ENCODE assay signal across 2 cellular contexts in the genomic region with DNA sequence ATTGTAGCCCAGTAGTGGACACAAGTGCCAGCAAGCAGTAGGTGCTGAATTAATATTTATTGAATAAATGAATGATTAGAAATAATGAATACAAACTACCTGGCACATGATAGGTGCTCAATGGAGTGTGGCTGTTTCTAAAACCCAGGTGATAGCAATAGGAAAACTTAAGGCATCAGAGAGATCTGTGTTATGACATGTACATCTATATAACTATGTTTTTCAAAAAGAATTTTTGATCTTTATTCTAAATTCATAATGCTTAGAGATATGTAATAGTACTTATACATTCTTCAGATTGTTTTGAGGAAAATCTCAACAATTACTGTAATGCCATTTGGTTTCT.
A peak's percentile ranks its signal among the peaks of the same experiment; 100 is the strongest.
TF ChIP-seq lines count a peak whose summit lies in the region.

No MANE protein-coding gene starts in this region.

TF ChIP-seq in HCT116, 20 proteins besides CTCF, POLR2A, EP300 and RAD21:
- TF ChIP-seq EZH2 (IDR thresholded peaks at IDR 0.05) (no peak), CEBPB (IDR thresholded peaks at IDR 0.05; ENCODE audit: low read depth) (no peak), SP1 (IDR thresholded peaks at IDR 0.05; ENCODE audit: low read depth) (no peak), POLR2AphosphoS5 (IDR thresholded peaks at IDR 0.05; ENCODE audit: low read depth, low read length) (0 out of 2 replicates have a peak, but pooled peaks have one; percentile 2)
- TF ChIP-seq, protein P1, sequence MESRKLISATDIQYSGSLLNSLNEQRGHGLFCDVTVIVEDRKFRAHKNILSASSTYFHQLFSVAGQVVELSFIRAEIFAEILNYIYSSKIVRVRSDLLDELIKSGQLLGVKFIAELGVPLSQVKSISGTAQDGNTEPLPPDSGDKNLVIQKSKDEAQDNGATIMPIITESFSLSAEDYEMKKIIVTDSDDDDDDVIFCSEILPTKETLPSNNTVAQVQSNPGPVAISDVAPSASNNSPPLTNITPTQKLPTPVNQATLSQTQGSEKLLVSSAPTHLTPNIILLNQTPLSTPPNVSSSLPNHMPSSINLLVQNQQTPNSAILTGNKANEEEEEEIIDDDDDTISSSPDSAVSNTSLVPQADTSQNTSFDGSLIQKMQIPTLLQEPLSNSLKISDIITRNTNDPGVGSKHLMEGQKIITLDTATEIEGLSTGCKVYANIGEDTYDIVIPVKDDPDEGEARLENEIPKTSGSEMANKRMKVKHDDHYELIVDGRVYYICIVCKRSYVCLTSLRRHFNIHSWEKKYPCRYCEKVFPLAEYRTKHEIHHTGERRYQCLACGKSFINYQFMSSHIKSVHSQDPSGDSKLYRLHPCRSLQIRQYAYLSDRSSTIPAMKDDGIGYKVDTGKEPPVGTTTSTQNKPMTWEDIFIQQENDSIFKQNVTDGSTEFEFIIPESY (IDR thresholded peaks at IDR 0.05; ENCODE audit: extremely low read depth, insufficient replicate concordance, low read length), result no peak

TF ChIP-seq in IMR-90, 13 proteins besides CTCF, POLR2A, EP300 and RAD21:
- no peak for TF ChIP-seq FOS (IDR thresholded peaks at IDR 0.05; ENCODE audit: low read depth, low read length)
- TF ChIP-seq, protein P2, sequence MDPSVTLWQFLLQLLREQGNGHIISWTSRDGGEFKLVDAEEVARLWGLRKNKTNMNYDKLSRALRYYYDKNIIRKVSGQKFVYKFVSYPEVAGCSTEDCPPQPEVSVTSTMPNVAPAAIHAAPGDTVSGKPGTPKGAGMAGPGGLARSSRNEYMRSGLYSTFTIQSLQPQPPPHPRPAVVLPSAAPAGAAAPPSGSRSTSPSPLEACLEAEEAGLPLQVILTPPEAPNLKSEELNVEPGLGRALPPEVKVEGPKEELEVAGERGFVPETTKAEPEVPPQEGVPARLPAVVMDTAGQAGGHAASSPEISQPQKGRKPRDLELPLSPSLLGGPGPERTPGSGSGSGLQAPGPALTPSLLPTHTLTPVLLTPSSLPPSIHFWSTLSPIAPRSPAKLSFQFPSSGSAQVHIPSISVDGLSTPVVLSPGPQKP (IDR thresholded peaks at IDR 0.05; ENCODE audit: borderline replicate concordance, low read depth, low read length), result no peak
